ENCODE assay signal across 17 cellular contexts in genomic region chr1:240126821-240127220, GRCh38. TPM values are rescaled to one million over a fixed set of nuclear protein-coding genes. Genes with fewer than 3 reads are reported as not detected.
A peak's percentile ranks its signal among the peaks of the same experiment; 100 is the strongest.
DNase-seq lines count a peak whose midpoint lies in the region; ATAC-seq lines count a peak whose summit lies in the region.
"Had no signal": no experiment of that assay in that cellular context is flagged by ENCODE, and none has a peak within 500 bp of the region (broad histone marks: within the 10 kb centered on the region; RNA-seq: fewer than 3 reads in every experiment).

No MANE protein-coding gene starts in this region.

- DNase-seq in AG20443 (ENCODE audit: low spot score) (peak; percentile 42), HCEC 1CT (peak; percentile 24), RPMI7951 (ENCODE audit: low read depth) (peak; percentile 3), hepatic stellate cell (ENCODE audit: low spot score) (peak; percentile 28), midbrain (lab: John Stamatoyannopoulos, UW) (no peak), NCI-H82 treated with DMSO at 0.1 percent for 48 hours (lab: John Stamatoyannopoulos, UW; ENCODE audit: unreplicated experiment) (no peak), left cardiac atrium (no peak), AG08395 (ENCODE audit: low spot score) (no peak)
- DNase-seq: COR-L47, NCI-H1105 treated with DMSO at 0.1 percent for 48 hours, NCI-H187, NCI-H2107, NCI-H510A, NCI-H748 treated with DMSO at 0.1 percent for 48 hours had no signal

- ATAC-seq in left cardiac atrium = no peak
- ATAC-seq: K562 had no signal

- intact Hi-C loops in left cardiac atrium (cut with DNase I) = no loop called here

RNA-seq across cellular contexts. Expression of gene FMN2, which starts 35.1 kb away (rescaled TPM):
- total RNA-seq in RPMI7951 (2014; rRNA removed; shearing (Covaris generic)) = 19.8 and 25.8 TPM in 2 replicates
- total RNA-seq in left cardiac atrium = under 1 TPM; 0.15 to 0.16 TPM
- total RNA-seq: B cell, OCI-LY7 had no signal

Comparison
In these comparisons a context has a peak if more than half of its experiments do, and no peak if none do; other contexts are left out.
1. DNase-seq: peak in AG20443 (single experiment), HCEC 1CT (single experiment), RPMI7951 (single experiment) and hepatic stellate cell (single experiment); none in midbrain (single experiment), NCI-H82 treated with DMSO at 0.1 percent for 48 hours (single experiment), left cardiac atrium (single experiment) and AG08395 (single experiment).
2. RNA of gene FMN2, which starts 35.1 kb away (total RNA-seq): 19.8 to 25.8 TPM in RPMI7951; 0.15 to 0.16 TPM in left cardiac atrium; every median in the first group is over 10 times any median in the second.